Comparison of ENCODE assay signal across 8 cellular contexts in genomic region chrX:78103001-78103634, GRCh38. TPM values are rescaled to one million over a fixed set of nuclear protein-coding genes. Genes with fewer than 3 reads are reported as not detected.
DNase-seq lines count a peak whose midpoint lies in the region; ATAC-seq and TF ChIP-seq lines count a peak whose summit lies in the region.

No MANE protein-coding gene starts in this region.

- H3K4me1 ChIP-seq in lung (ENCODE audit: control insufficient read depth in 2 of 2, insufficient read depth in 2 of 2, low read length in 2 of 2) (peaks cover 0 to 8% of the 10 kb centered on the region in 2 donors), tibial artery (peaks cover 0 to 32% (median 10%) of the 10 kb centered on the region in 4 donors)

- no peaks in the 10 kb centered on the region for H3K36me3 ChIP-seq in lung (ENCODE audit: control insufficient read depth in 2 of 2, insufficient read depth in 2 of 2, low read length in 2 of 2)
- H3K36me3 ChIP-seq in tibial artery: no peaks in the 10 kb centered on the region

- H3K27ac Mint-ChIP-seq in activated naive CD4-positive, alpha-beta T cell treated with anti-CD3 and anti-CD28 coated beads for 36 hours: peak overlapping the region; percentile 84

- H3K4me1 Mint-ChIP-seq in activated naive CD4-positive, alpha-beta T cell treated with anti-CD3 and anti-CD28 coated beads for 36 hours (ENCODE audit: low read depth): peaks cover 21% of the 10 kb centered on the region

- in situ Hi-C loops in astrocyte of the spinal cord (cut with HindIII; ENCODE audit: low sequenced_read_pairs): no loop called here

- no peak for ATAC-seq in lung (ENCODE audit: insufficient read depth, low FRiP score)

- peak overlapping the region; percentile 86 to 89 for H3K27ac ChIP-seq in lung (ENCODE audit: low read depth in 1 of 2, low read length in 1 of 2)
- peak overlapping the region; percentile 91 to 97 for H3K27ac ChIP-seq in tibial artery

- H3K9me3 ChIP-seq in lung (ENCODE audit: control insufficient read depth in 2 of 2, insufficient read depth in 1 of 2, low read length in 1 of 2): peaks cover 0 to 2% of the 10 kb centered on the region in 2 donors
- H3K9me3 ChIP-seq in tibial artery: no peaks in the 10 kb centered on the region

- CTCF ChIA-PET in activated naive CD4-positive, alpha-beta T cell treated with anti-CD3 and anti-CD28 coated beads for 36 hours (lab: Charles Lee): no interaction called here

- peaks cover 31% of the 10 kb centered on the region for H3K36me3 Mint-ChIP-seq in activated naive CD4-positive, alpha-beta T cell treated with anti-CD3 and anti-CD28 coated beads for 36 hours (ENCODE audit: low read depth)

- no peak for DNase-seq in activated naive CD4-positive, alpha-beta T cell treated with anti-CD3 and anti-CD28 coated beads for 36 hours
- DNase-seq in activated naive CD4-positive, alpha-beta T cell (lab: John Stamatoyannopoulos, UW): no peak
- DNase-seq in astrocyte of the spinal cord (ENCODE audit: low read depth, low spot score) (no peak), lung (ENCODE audit: low spot score) (no peak), tibial artery (no peak), NCI-H2081 (lab: John Stamatoyannopoulos, UW) (no peak), ureter (ENCODE audit: low spot score) (no peak), H4 (ENCODE audit: low spot score) (no peak)

- H3K4me3 Mint-ChIP-seq in activated naive CD4-positive, alpha-beta T cell treated with anti-CD3 and anti-CD28 coated beads for 36 hours: peak overlapping the region; percentile 95

- intact Hi-C loops in activated naive CD4-positive, alpha-beta T cell treated with anti-CD3 and anti-CD28 coated beads for 36 hours (cut with micrococcal nuclease): loop anchor here (5.0 to 10.0 kb wide), 4 partner anchors 141 to 1162 kb away; no protein-coding TSS in a partner anchor
- intact Hi-C loops in tibial artery (cut with DNase I; ENCODE audit: low total_unique reads): no loop called here

- H3K4me3 ChIP-seq in astrocyte of the spinal cord (ENCODE audit: low read depth, low read length): peak overlapping the region; percentile 43
- H3K4me3 ChIP-seq in lung: no peak overlapping the region
- peak overlapping the region; percentile 76 to 77 for H3K4me3 ChIP-seq in tibial artery

- H3K27me3 Mint-ChIP-seq in activated naive CD4-positive, alpha-beta T cell treated with anti-CD3 and anti-CD28 coated beads for 36 hours (ENCODE audit: low read depth): no peaks in the 10 kb centered on the region

- peaks cover 4% of the 10 kb centered on the region for H3K9me3 Mint-ChIP-seq in activated naive CD4-positive, alpha-beta T cell treated with anti-CD3 and anti-CD28 coated beads for 36 hours

- 82 to 84% methylated on average over 23 of the region's 23 CpGs for WGBS in lung, 2 donors

- no peaks in the 10 kb centered on the region for H3K27me3 ChIP-seq in lung (ENCODE audit: control insufficient read depth, insufficient read depth)
- no peaks in the 10 kb centered on the region for H3K27me3 ChIP-seq in tibial artery

- TF ChIP-seq CTCF in astrocyte of the spinal cord (IDR thresholded peaks at IDR 0.05; ENCODE audit: low read depth, low read length) (no peak), lung (IDR thresholded peaks at IDR 0.05; ENCODE audit: control extremely low read depth, extremely low read depth) (no peak), tibial artery (IDR thresholded peaks at IDR 0.05) (no peak)

RNA-seq across cellular contexts. Expression of gene PGK1, which starts 0.9 kb away (rescaled TPM):
- total RNA-seq in activated naive CD4-positive, alpha-beta T cell treated with anti-CD3 and anti-CD28 coated beads for 36 hours: 100 to 1,000 TPM; 744 to 766 TPM
- total RNA-seq in lung (100 to 1,000 TPM; 211 to 351 TPM), ureter (359 TPM)
- 100 to 1,000 TPM in 1 of 2 donors, 10 to 100 TPM in 1; 82.3 to 508 TPM for polyA plus RNA-seq in lung
- 569 and 625 TPM in 2 replicates for total RNA-seq in H4 (2014; rRNA removed; shearing (Covaris generic))

RNA-seq across cellular contexts. Expression of gene TAF9B, which starts 36.3 kb away (rescaled TPM):
- 10 to 100 TPM; 25.9 to 27.2 TPM for total RNA-seq in activated naive CD4-positive, alpha-beta T cell treated with anti-CD3 and anti-CD28 coated beads for 36 hours
- total RNA-seq in lung: 10 to 100 TPM; 12.5 to 18.5 TPM
- polyA plus RNA-seq in lung: 10 to 100 TPM in 1 of 2 donors, 1 to 10 TPM in 1; 5.6 to 11.7 TPM
- 35.1 TPM for total RNA-seq in ureter
- total RNA-seq in H4 (2014; rRNA removed; shearing (Covaris generic)): 54.8 and 81.2 TPM in 2 replicates
